14 cellular contexts compared by ENCODE assay signal in the genomic region with DNA sequence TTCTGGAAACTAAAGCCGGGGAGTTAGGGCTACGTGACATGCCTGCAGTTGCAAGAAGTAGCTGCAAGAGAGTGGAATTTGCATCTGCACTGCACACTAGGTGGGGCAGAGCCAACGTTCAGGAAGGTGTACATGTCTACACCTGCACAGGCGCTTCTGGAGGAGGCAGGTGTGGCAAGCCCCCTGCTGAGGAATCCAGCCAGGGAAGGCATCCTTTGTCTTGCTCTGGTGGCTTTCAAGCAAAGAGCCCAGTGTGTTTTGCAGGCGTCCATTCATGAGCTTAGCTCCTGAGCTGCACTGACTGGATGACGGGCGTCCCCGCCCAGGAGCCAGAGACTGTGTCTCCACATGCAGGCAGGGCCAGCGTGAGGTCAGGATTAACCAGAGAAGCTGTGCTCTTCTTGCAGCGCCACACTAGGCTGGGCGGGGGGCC.
A peak's percentile ranks its signal among the peaks of the same experiment; 100 is the strongest.
DNase-seq lines count a peak whose midpoint lies in the region; ATAC-seq, FAIRE-seq and TF ChIP-seq lines count a peak whose summit lies in the region.
"Had no signal": no experiment of that assay in that cellular context is flagged by ENCODE, and none has a peak within 500 bp of the region (broad histone marks: within the 10 kb centered on the region; RNA-seq: fewer than 3 reads in every experiment).

No MANE protein-coding gene starts in this region.

- H3K4me2 ChIP-seq in HepG2 (ENCODE audit: low read depth, low read length), result peak overlapping the region; percentile 72
- peak overlapping the region; percentile 37; the same call in 1 of the 2 replicates for H3K4me2 ChIP-seq in OCI-LY1 (ENCODE audit: low read length)

- H3K27me3 ChIP-seq in HepG2 (ENCODE audit: control insufficient read depth in 1 of 2, insufficient read depth in 2 of 2, low read length in 2 of 2) (no peaks in the 10 kb centered on the region), right lobe of liver (no peaks in the 10 kb centered on the region), OCI-LY1 (ENCODE audit: insufficient read depth, low read length) (no peaks in the 10 kb centered on the region)
- H3K27me3 ChIP-seq: gastroesophageal sphincter had no signal

- BruUV-seq in HepG2 (replicated peaks; lab: Mats Ljungman, UMichigan), result no TSS peak

- peaks cover 54% of the 10 kb centered on the region for H3K4me1 ChIP-seq in HepG2 (ENCODE audit: insufficient read depth, low read length)
- peaks cover 0 to 41% (median 12%) of the 10 kb centered on the region in 4 donors for H3K4me1 ChIP-seq in right lobe of liver
- H3K4me1 ChIP-seq in OCI-LY1 (ENCODE audit: insufficient read depth, low read length, severe bottlenecking), result peaks cover 22% of the 10 kb centered on the region

- H3K4me3 ChIP-seq in HepG2 (replicated peaks in 1 of 3; ENCODE audit: insufficient read depth in 1 of 3, low read depth in 2 of 3, low read length in 3 of 3) (peak overlapping the region in 2 of 3 experiments; percentile 38 to 56; a peak in 3 of 6 replicates), right lobe of liver (no peak overlapping the region), OCI-LY1 (ENCODE audit: low read depth, low read length, poor library complexity, severe bottlenecking) (no peak overlapping the region), foreskin fibroblast (ENCODE audit: low read depth in 1 of 2, low read length in 2 of 2) (no peak overlapping the region)
- H3K4me3 ChIP-seq: gastroesophageal sphincter had no signal

- 3% methylated on average over 7 of the region's 11 CpGs for WGBS in HepG2 (ENCODE audit: low lambda C conversion rate)
- 98% methylated on average over 8 of the region's 11 CpGs for WGBS in right lobe of liver (ENCODE audit: insufficient coverage, low coverage, low lambda C conversion rate, missing lambda C conversion rate)

- peak; percentile 92 for ATAC-seq in HepG2
- ATAC-seq in right lobe of liver, result no peak
- ATAC-seq in left colon, result peak; percentile 69
- no peak for ATAC-seq in activated CD4-positive, CD25-positive, alpha-beta regulatory T cell treated with anti-CD3 and anti-CD28 coated beads, Interleukin-2, amount 50 U/mL, for 24 hours
- ATAC-seq in HG02678 (IDR thresholded peaks at IDR 0.05; ENCODE audit: unreplicated experiment), result no peak
- ATAC-seq: activated T-cell treated with anti-CD3 and anti-CD28 coated beads, Interleukin-2, amount 50 U/mL, for 72 hours; gastroesophageal sphincter; left lobe of liver had no signal

- H3K79me2 ChIP-seq in HepG2 (ENCODE audit: insufficient read depth, low read length), result no peaks in the 10 kb centered on the region
- no peaks in the 10 kb centered on the region for H3K79me2 ChIP-seq in OCI-LY1 (ENCODE audit: insufficient read depth, low read length)

- H3K27ac ChIP-seq in HepG2 (ENCODE audit: extremely low read length, insufficient read depth, low read length), result no peak overlapping the region
- peak overlapping the region in 1 of 3 donors; percentile 22 for H3K27ac ChIP-seq in right lobe of liver
- H3K27ac ChIP-seq in OCI-LY1 (ENCODE audit: low read depth, low read length, poor library complexity, severe bottlenecking), result peak overlapping the region; percentile 25
- H3K27ac ChIP-seq: gastroesophageal sphincter had no signal

- TF ChIP-seq EP300 in HepG2 (IDR thresholded peaks at IDR 0.05; ENCODE audit: low read depth in 2 of 2, low read length in 2 of 2) (no peak), HepG2 (CRISPR knock-in tag; IDR thresholded peaks at IDR 0.05; ENCODE audit: borderline replicate concordance) (no peak)

- H3F3A ChIP-seq in OCI-LY1 (ENCODE audit: insufficient read depth, low read length), result no peaks in the 10 kb centered on the region

- DNase-seq in HepG2 (ENCODE audit: low spot score) (peak; percentile 39), right lobe of liver (no peak), left colon (no peak), glomerular visceral epithelial cell (ENCODE audit: extremely low spot score) (no peak), foreskin fibroblast (no peak)
- DNase-seq: activated T-cell treated with anti-CD3 and anti-CD28 coated beads, Interleukin-2, amount 50 U/mL, for 72 hours; DMS53; NCI-H1092 treated with DMSO at 0.1 percent for 48 hours had no signal

- intact Hi-C loops in HepG2 (cut with micrococcal nuclease; ENCODE audit: unreplicated experiment), result no loop called here
- intact Hi-C loops in right lobe of liver (cut with DNase I), result no loop called here
- intact Hi-C loops in left colon (cut with DNase I, micrococcal nuclease), result no loop called here

- in situ Hi-C loops in HepG2 (cut with HindIII; ENCODE audit: extremely low pct_ligation_motif_present, low pct_unique_long_range_greater_than_20kb), result no loop called here

- H3K9me2 ChIP-seq in OCI-LY1 (ENCODE audit: low read depth, low read length), result no peaks in the 10 kb centered on the region

- H3K9me3 ChIP-seq in HepG2 (ENCODE audit: low read length) (no peaks in the 10 kb centered on the region), right lobe of liver (no peaks in the 10 kb centered on the region), OCI-LY1 (ENCODE audit: low read length) (no peaks in the 10 kb centered on the region)
- H3K9me3 ChIP-seq: gastroesophageal sphincter had no signal

- H4K20me1 ChIP-seq in HepG2 (ENCODE audit: insufficient read depth, low read length), result no peaks in the 10 kb centered on the region
- H4K20me1 ChIP-seq in OCI-LY1 (ENCODE audit: insufficient read depth, low read length), result no peaks in the 10 kb centered on the region

- POLR2A ChIA-PET in HepG2 (lab: Yijun Ruan, JAX), result interaction anchor here (1.1 to 1.5 kb wide), 2 partner anchors 103 to 115 kb away, joined by 3 read pairs; no protein-coding TSS in a partner anchor

- H2AFZ ChIP-seq in HepG2 (ENCODE audit: low read length) (no peak overlapping the region), OCI-LY1 (ENCODE audit: low read length) (no peak overlapping the region)

- TF ChIP-seq CTCF in HepG2 (CRISPR knock-in tag; IDR thresholded peaks at IDR 0.05), result peak; percentile 36
- TF ChIP-seq CTCF in right lobe of liver (IDR thresholded peaks at IDR 0.05), result no peak
- no peak for TF ChIP-seq CTCF in OCI-LY1 (IDR thresholded peaks at IDR 0.05; ENCODE audit: low read length)
- TF ChIP-seq CTCF in foreskin fibroblast (IDR thresholded peaks at IDR 0.05; ENCODE audit: low read depth, low read length), result no peak

- H3K9ac ChIP-seq in HepG2 (ENCODE audit: insufficient read depth, low read depth, low read length) (no peak overlapping the region), OCI-LY1 (ENCODE audit: low read length) (no peak overlapping the region)

- H3K36me3 ChIP-seq in HepG2 (replicated peaks in 1 of 2; ENCODE audit: control insufficient read depth in 1 of 2, insufficient read depth in 2 of 2, low read length in 2 of 2) (no peaks in the 10 kb centered on the region), right lobe of liver (no peaks in the 10 kb centered on the region), OCI-LY1 (ENCODE audit: insufficient read depth, low read length) (no peaks in the 10 kb centered on the region)
- H3K36me3 ChIP-seq: gastroesophageal sphincter had no signal

- TF ChIP-seq RAD21 in HepG2 (CRISPR knock-in tag; IDR thresholded peaks at IDR 0.05), result no peak

- CTCF ChIA-PET in HepG2 (lab: Yijun Ruan, JAX; ENCODE audit: low intra/inter-chr PET ratio, low total read pairs), result no interaction called here

- TF ChIP-seq POLR2A in HepG2 (IDR thresholded peaks at IDR 0.05; ENCODE audit: insufficient read depth in 1 of 2, low read depth in 2 of 2, low read length in 2 of 2) (no peak), right lobe of liver (IDR thresholded peaks at IDR 0.05) (no peak)

- no peak for FAIRE-seq in HepG2 (lab: Jason Lieb, UNC)
- FAIRE-seq: GM19239 had no signal

TF ChIP-seq in HepG2, 621 proteins besides CTCF, POLR2A, EP300 and RAD21 (continues in another document):
- TF ChIP-seq ETV5 (CRISPR knock-in tag; IDR thresholded peaks at IDR 0.05; ENCODE audit: borderline replicate concordance) (0 out of 2 replicates have a peak, but pooled peaks have one; percentile 15), ZMYM4 (CRISPR knock-in tag; IDR thresholded peaks at IDR 0.05) (peak; percentile 58; the same call in 1 of the 2 replicates), LCORL (IDR thresholded peaks at IDR 0.05) (no peak), LCORL (CRISPR knock-in tag; IDR thresholded peaks at IDR 0.05) (0 out of 2 replicates have a peak, but pooled peaks have one; percentile 24), MYC (CRISPR knock-in tag; IDR thresholded peaks at IDR 0.05; ENCODE audit: borderline replicate concordance) (0 out of 2 replicates have a peak, but pooled peaks have one; percentile 23), IKZF1 (IDR thresholded peaks at IDR 0.05) (no peak), ZNF768 (CRISPR knock-in tag; IDR thresholded peaks at IDR 0.05) (peak; percentile 85; the same call in 1 of the 2 replicates), KAT8 (CRISPR knock-in tag; IDR thresholded peaks at IDR 0.05) (no peak), ZNF430 (CRISPR knock-in tag; IDR thresholded peaks at IDR 0.05) (0 out of 2 replicates have a peak, but pooled peaks have one; percentile 35), ZFP37 (CRISPR knock-in tag; IDR thresholded peaks at IDR 0.05; ENCODE audit: borderline replicate concordance) (no peak), SALL1 (CRISPR knock-in tag; IDR thresholded peaks at IDR 0.05) (peak; percentile 34; the same call in 1 of the 2 replicates), CBX1 (IDR thresholded peaks at IDR 0.05; ENCODE audit: low read depth) (no peak), ZNF549 (CRISPR knock-in tag; IDR thresholded peaks at IDR 0.05) (no peak), ZNF441 (CRISPR knock-in tag; IDR thresholded peaks at IDR 0.05; ENCODE audit: borderline replicate concordance) (peak; percentile 43; the same call in 1 of the 2 replicates)
- TF ChIP-seq, protein P1, sequence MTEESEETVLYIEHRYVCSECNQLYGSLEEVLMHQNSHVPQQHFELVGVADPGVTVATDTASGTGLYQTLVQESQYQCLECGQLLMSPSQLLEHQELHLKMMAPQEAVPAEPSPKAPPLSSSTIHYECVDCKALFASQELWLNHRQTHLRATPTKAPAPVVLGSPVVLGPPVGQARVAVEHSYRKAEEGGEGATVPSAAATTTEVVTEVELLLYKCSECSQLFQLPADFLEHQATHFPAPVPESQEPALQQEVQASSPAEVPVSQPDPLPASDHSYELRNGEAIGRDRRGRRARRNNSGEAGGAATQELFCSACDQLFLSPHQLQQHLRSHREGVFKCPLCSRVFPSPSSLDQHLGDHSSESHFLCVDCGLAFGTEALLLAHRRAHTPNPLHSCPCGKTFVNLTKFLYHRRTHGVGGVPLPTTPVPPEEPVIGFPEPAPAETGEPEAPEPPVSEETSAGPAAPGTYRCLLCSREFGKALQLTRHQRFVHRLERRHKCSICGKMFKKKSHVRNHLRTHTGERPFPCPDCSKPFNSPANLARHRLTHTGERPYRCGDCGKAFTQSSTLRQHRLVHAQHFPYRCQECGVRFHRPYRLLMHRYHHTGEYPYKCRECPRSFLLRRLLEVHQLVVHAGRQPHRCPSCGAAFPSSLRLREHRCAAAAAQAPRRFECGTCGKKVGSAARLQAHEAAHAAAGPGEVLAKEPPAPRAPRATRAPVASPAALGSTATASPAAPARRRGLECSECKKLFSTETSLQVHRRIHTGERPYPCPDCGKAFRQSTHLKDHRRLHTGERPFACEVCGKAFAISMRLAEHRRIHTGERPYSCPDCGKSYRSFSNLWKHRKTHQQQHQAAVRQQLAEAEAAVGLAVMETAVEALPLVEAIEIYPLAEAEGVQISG (CRISPR knock-in tag; IDR thresholded peaks at IDR 0.05), result peak; percentile 68

Comparison
In these comparisons a context has a peak if more than half of its experiments do, and no peak if none do; other contexts are left out.
1. ATAC-seq: peak in HepG2 (single experiment) and left colon (single experiment); none in right lobe of liver (0 of 4), activated CD4-positive, CD25-positive, alpha-beta regulatory T cell treated with anti-CD3 and anti-CD28 coated beads, Interleukin-2, amount 50 U/mL, for 24 hours (0 of 2) and HG02678 (single experiment).
2. H3K4me3 ChIP-seq: peak in HepG2 (2 of 3); none in right lobe of liver (0 of 3), OCI-LY1 (single experiment) and foreskin fibroblast (0 of 2).